9 cellular contexts compared by ENCODE assay signal in genomic region chr14:28609228-28609828, GRCh38.
DNase-seq lines count a peak whose midpoint lies in the region; ATAC-seq, FAIRE-seq and TF ChIP-seq lines count a peak whose summit lies in the region.
"Had no signal": no experiment of that assay in that cellular context is flagged by ENCODE, and none has a peak within 500 bp of the region (broad histone marks: within the 10 kb centered on the region; RNA-seq: fewer than 3 reads in every experiment).

No MANE protein-coding gene starts in this region.

- H3K27ac Mint-ChIP-seq in mesothelial cell of epicardium = no peak overlapping the region
- no peak overlapping the region for H3K27ac Mint-ChIP-seq in stimulated activated memory B cell treated with anti-CD40 and anti-IgM and Interleukin-4, amounts not matched to agents 10 μg/mL and 1 μg/mL and 100 μg/mL, for 72 hours

- H3K27ac ChIP-seq in cardiac muscle cell = no peak overlapping the region

- no peaks in the 10 kb centered on the region for H3K9me3 ChIP-seq in cardiac muscle cell (ENCODE audit: low read depth)

- no peaks in the 10 kb centered on the region for H3K36me3 ChIP-seq in cardiac muscle cell

- no peak overlapping the region for H3K4me3 ChIP-seq in cardiac muscle cell
- H3K4me3 ChIP-seq in lower leg skin (ENCODE audit: low read depth, poor library complexity, severe bottlenecking) = no peak overlapping the region
- H3K4me3 ChIP-seq: lung had no signal

- no peaks in the 10 kb centered on the region for H3K27me3 ChIP-seq in cardiac muscle cell

- no peaks in the 10 kb centered on the region for H3K36me3 Mint-ChIP-seq in mesothelial cell of epicardium
- H3K36me3 Mint-ChIP-seq in stimulated activated memory B cell treated with anti-CD40 and anti-IgM and Interleukin-4, amounts not matched to agents 10 μg/mL and 1 μg/mL and 100 μg/mL, for 72 hours = no peaks in the 10 kb centered on the region

- ATAC-seq in stimulated activated memory B cell treated with anti-CD40 and anti-IgM and Interleukin-4, amounts not matched to agents 10 μg/mL and 1 μg/mL and 100 μg/mL, for 72 hours = no peak

- H3K9me3 Mint-ChIP-seq in mesothelial cell of epicardium = no peaks in the 10 kb centered on the region
- H3K9me3 Mint-ChIP-seq in stimulated activated memory B cell treated with anti-CD40 and anti-IgM and Interleukin-4, amounts not matched to agents 10 μg/mL and 1 μg/mL and 100 μg/mL, for 72 hours = no peaks in the 10 kb centered on the region

- peaks cover 6% of the 10 kb centered on the region for H3K4me1 Mint-ChIP-seq in mesothelial cell of epicardium
- no peaks in the 10 kb centered on the region for H3K4me1 Mint-ChIP-seq in stimulated activated memory B cell treated with anti-CD40 and anti-IgM and Interleukin-4, amounts not matched to agents 10 μg/mL and 1 μg/mL and 100 μg/mL, for 72 hours

- DNase-seq in cardiac muscle cell (ENCODE audit: low read depth in 1 of 2, low spot score in 1 of 2) (peak; percentile 78 to 84), cardiac septum (ENCODE audit: low spot score) (no peak), Kasumi-1 (lab: John Stamatoyannopoulos, UW) (peak; percentile 74 to 80), RCC 7860 (ENCODE audit: low spot score) (peak; percentile 5), dedifferentiated amniotic fluid mesenchymal stem cell (ENCODE audit: extremely low spot score) (peak; percentile 63), mesothelial cell of epicardium (ENCODE audit: low spot score in 2 of 2, unreplicated experiment in 2 of 2) (peak in 1 of 2 experiments; percentile 82), lower leg skin (ENCODE audit: low spot score in 2 of 2) (no peak)

- TF ChIP-seq POLR2A in lower leg skin (IDR thresholded peaks at IDR 0.05) = no peak

- H3K4me1 ChIP-seq in cardiac muscle cell (ENCODE audit: low read depth) = no peaks in the 10 kb centered on the region

- intact Hi-C loops in cardiac septum (cut with DNase I) (no loop called here), lower leg skin (cut with DNase I; ENCODE audit: low total_unique reads) (no loop called here)

- TF ChIP-seq CTCF in cardiac muscle cell (IDR thresholded peaks at IDR 0.05; ENCODE audit: low read depth, low read length) (peak; percentile 91), mesothelial cell of epicardium (IDR thresholded peaks at IDR 0.05; ENCODE audit: unreplicated experiment) (peak; percentile 72), lower leg skin (IDR thresholded peaks at IDR 0.05) (no peak)

- FAIRE-seq in RCC 7860 (lab: Jason Lieb, UNC) = no peak

- WGBS in lower leg skin, 2 donors = 5 to 7% methylated on average over 6 of the region's 6 CpGs

- H3K27me3 Mint-ChIP-seq in mesothelial cell of epicardium (ENCODE audit: low read depth) = peaks cover 29% of the 10 kb centered on the region
- no peaks in the 10 kb centered on the region for H3K27me3 Mint-ChIP-seq in stimulated activated memory B cell treated with anti-CD40 and anti-IgM and Interleukin-4, amounts not matched to agents 10 μg/mL and 1 μg/mL and 100 μg/mL, for 72 hours

- no peak overlapping the region for H3K4me3 Mint-ChIP-seq in mesothelial cell of epicardium
- no peak overlapping the region for H3K4me3 Mint-ChIP-seq in stimulated activated memory B cell treated with anti-CD40 and anti-IgM and Interleukin-4, amounts not matched to agents 10 μg/mL and 1 μg/mL and 100 μg/mL, for 72 hours

Comparison
In these comparisons a context has a peak if more than half of its experiments do, and no peak if none do; other contexts are left out.
1. DNase-seq: peak in cardiac muscle cell (2 of 2), Kasumi-1 (2 of 2), RCC 7860 (single experiment) and dedifferentiated amniotic fluid mesenchymal stem cell (single experiment); none in cardiac septum (single experiment) and lower leg skin (0 of 2).
2. CTCF ChIP-seq: peak in cardiac muscle cell (single experiment) and mesothelial cell of epicardium (single experiment); none in lower leg skin (0 of 3).